In the genomic region with DNA sequence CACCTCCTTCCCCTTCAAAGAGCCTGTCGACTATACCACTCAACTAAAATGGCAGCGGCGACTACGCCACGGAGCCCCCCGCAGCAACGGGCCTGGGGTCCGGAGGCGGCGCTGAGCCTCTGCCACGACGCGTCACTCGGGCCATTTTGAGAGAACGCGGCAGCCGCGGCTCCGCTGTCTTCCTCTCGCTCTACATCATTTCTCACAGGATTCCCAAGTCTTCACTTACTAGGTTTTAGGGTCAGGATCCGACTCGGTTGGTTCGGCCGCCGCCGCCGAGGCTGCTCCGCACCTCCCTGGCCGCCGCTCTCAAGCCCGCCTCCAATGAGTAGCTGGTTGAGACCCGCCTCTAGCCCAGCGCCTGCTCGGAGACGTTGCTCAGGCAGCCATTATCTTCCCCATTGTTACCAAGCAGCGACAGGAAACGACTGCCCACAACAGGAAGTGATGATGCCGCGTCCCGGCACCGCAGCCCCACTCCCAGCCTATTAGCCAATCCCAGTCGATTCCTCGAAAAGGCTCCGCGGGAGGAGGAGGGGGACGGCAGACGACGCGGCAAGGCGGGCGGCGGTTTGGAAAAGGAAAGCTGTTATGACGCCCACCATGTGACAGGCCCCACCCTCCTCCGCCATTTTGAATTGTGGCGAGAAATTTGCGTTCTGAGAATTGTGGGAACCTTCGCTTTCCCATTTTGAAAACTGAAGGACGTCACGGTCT, we compare ENCODE assay signal across 1 cellular context.
TF ChIP-seq lines count a peak whose summit lies in the region.

A gene with protein sequence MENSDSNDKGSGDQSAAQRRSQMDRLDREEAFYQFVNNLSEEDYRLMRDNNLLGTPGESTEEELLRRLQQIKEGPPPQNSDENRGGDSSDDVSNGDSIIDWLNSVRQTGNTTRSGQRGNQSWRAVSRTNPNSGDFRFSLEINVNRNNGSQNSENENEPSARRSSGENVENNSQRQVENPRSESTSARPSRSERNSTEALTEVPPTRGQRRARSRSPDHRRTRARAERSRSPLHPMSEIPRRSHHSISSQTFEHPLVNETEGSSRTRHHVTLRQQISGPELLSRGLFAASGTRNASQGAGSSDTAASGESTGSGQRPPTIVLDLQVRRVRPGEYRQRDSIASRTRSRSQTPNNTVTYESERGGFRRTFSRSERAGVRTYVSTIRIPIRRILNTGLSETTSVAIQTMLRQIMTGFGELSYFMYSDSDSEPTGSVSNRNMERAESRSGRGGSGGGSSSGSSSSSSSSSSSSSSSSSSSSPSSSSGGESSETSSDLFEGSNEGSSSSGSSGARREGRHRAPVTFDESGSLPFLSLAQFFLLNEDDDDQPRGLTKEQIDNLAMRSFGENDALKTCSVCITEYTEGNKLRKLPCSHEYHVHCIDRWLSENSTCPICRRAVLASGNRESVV (minus strand): TSS at position 432 of the 717 bp plus-strand sequence. CDS start 18,647 bp downstream, outside the sequence.

TF ChIP-seq in HepG2, 621 proteins besides CTCF, POLR2A, EP300 and RAD21 (continued from another document and continues in another):
- TF ChIP-seq, protein P1, sequence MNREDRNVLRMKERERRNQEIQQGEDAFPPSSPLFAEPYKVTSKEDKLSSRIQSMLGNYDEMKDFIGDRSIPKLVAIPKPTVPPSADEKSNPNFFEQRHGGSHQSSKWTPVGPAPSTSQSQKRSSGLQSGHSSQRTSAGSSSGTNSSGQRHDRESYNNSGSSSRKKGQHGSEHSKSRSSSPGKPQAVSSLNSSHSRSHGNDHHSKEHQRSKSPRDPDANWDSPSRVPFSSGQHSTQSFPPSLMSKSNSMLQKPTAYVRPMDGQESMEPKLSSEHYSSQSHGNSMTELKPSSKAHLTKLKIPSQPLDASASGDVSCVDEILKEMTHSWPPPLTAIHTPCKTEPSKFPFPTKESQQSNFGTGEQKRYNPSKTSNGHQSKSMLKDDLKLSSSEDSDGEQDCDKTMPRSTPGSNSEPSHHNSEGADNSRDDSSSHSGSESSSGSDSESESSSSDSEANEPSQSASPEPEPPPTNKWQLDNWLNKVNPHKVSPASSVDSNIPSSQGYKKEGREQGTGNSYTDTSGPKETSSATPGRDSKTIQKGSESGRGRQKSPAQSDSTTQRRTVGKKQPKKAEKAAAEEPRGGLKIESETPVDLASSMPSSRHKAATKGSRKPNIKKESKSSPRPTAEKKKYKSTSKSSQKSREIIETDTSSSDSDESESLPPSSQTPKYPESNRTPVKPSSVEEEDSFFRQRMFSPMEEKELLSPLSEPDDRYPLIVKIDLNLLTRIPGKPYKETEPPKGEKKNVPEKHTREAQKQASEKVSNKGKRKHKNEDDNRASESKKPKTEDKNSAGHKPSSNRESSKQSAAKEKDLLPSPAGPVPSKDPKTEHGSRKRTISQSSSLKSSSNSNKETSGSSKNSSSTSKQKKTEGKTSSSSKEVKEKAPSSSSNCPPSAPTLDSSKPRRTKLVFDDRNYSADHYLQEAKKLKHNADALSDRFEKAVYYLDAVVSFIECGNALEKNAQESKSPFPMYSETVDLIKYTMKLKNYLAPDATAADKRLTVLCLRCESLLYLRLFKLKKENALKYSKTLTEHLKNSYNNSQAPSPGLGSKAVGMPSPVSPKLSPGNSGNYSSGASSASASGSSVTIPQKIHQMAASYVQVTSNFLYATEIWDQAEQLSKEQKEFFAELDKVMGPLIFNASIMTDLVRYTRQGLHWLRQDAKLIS (CRISPR knock-in tag; IDR thresholded peaks at IDR 0.05), result no peak
- TF ChIP-seq SIN3A (IDR thresholded peaks at IDR 0.05; ENCODE audit: borderline replicate concordance, low read depth, low read length) (peak; percentile 23; the same call in 1 of the 2 replicates), ISX (CRISPR knock-in tag; conservative IDR thresholded peaks at IDR 0.05) (no peak), MIER2 (CRISPR knock-in tag; IDR thresholded peaks at IDR 0.05) (no peak), MYNN (CRISPR knock-in tag; IDR thresholded peaks at IDR 0.05; ENCODE audit: low read depth) (no peak), NR2C2 (CRISPR knock-in tag; IDR thresholded peaks at IDR 0.05; ENCODE audit: borderline replicate concordance) (no peak), ZBTB7B (CRISPR knock-in tag; IDR thresholded peaks at IDR 0.05) (no peak), KDM2A (CRISPR knock-in tag; IDR thresholded peaks at IDR 0.05; ENCODE audit: borderline replicate concordance, low read depth) (peak; percentile 64; the same call in 1 of the 2 replicates), PCBP1 (IDR thresholded peaks at IDR 0.05; ENCODE audit: borderline replicate concordance, low read depth, low read length) (no peak), ZC3H4 (CRISPR knock-in tag; IDR thresholded peaks at IDR 0.05; ENCODE audit: borderline replicate concordance) (no peak), ADNP (CRISPR knock-in tag; IDR thresholded peaks at IDR 0.05) (no peak), ZNF652 (CRISPR knock-in tag; IDR thresholded peaks at IDR 0.05; ENCODE audit: borderline replicate concordance, low read depth) (no peak), NFATC3 (CRISPR knock-in tag; IDR thresholded peaks at IDR 0.05) (no peak), NCOA1 (CRISPR knock-in tag; IDR thresholded peaks at IDR 0.05) (no peak), SP4 (CRISPR knock-in tag; IDR thresholded peaks at IDR 0.05) (no peak), RXRA (CRISPR knock-in tag; IDR thresholded peaks at IDR 0.05) (no peak), NBN (conservative IDR thresholded peaks at IDR 0.05) (no peak), BRD4 (CRISPR knock-in tag; IDR thresholded peaks at IDR 0.05) (no peak), ZNF660 (CRISPR knock-in tag; IDR thresholded peaks at IDR 0.05; ENCODE audit: borderline replicate concordance, low read depth) (no peak), ZNF644 (CRISPR knock-in tag; IDR thresholded peaks at IDR 0.05; ENCODE audit: low read depth) (peak; percentile 48; the same call in 1 of the 2 replicates), ZNF674 (CRISPR knock-in tag; IDR thresholded peaks at IDR 0.05; ENCODE audit: low read depth) (no peak), SP2 (CRISPR knock-in tag; IDR thresholded peaks at IDR 0.05) (peak; percentile 70), KLF15 (CRISPR knock-in tag; IDR thresholded peaks at IDR 0.05; ENCODE audit: borderline replicate concordance) (no peak), ZNF225 (CRISPR knock-in tag; IDR thresholded peaks at IDR 0.05) (no peak), ZNF253 (CRISPR knock-in tag; IDR thresholded peaks at IDR 0.05; ENCODE audit: borderline replicate concordance) (no peak), FLYWCH1 (CRISPR knock-in tag; IDR thresholded peaks at IDR 0.05) (no peak), NFIB (CRISPR knock-in tag; IDR thresholded peaks at IDR 0.05; ENCODE audit: borderline replicate concordance) (no peak), RFXANK (CRISPR knock-in tag; IDR thresholded peaks at IDR 0.05) (no peak), HIVEP1 (CRISPR knock-in tag; IDR thresholded peaks at IDR 0.05) (no peak), POLR2AphosphoS5 (IDR thresholded peaks at IDR 0.05; ENCODE audit: low read depth, low read length) (peak; percentile 67), CC2D1A (CRISPR knock-in tag; IDR thresholded peaks at IDR 0.05) (no peak)
- TF ChIP-seq, protein P2, sequence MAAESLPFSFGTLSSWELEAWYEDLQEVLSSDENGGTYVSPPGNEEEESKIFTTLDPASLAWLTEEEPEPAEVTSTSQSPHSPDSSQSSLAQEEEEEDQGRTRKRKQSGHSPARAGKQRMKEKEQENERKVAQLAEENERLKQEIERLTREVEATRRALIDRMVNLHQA (CRISPR knock-in tag; IDR thresholded peaks at IDR 0.05), result no peak
- TF ChIP-seq, protein P3, sequence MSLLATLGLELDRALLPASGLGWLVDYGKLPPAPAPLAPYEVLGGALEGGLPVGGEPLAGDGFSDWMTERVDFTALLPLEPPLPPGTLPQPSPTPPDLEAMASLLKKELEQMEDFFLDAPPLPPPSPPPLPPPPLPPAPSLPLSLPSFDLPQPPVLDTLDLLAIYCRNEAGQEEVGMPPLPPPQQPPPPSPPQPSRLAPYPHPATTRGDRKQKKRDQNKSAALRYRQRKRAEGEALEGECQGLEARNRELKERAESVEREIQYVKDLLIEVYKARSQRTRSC (CRISPR knock-in tag; IDR thresholded peaks at IDR 0.05; ENCODE audit: low read depth), result no peak
- TF ChIP-seq, protein P4, sequence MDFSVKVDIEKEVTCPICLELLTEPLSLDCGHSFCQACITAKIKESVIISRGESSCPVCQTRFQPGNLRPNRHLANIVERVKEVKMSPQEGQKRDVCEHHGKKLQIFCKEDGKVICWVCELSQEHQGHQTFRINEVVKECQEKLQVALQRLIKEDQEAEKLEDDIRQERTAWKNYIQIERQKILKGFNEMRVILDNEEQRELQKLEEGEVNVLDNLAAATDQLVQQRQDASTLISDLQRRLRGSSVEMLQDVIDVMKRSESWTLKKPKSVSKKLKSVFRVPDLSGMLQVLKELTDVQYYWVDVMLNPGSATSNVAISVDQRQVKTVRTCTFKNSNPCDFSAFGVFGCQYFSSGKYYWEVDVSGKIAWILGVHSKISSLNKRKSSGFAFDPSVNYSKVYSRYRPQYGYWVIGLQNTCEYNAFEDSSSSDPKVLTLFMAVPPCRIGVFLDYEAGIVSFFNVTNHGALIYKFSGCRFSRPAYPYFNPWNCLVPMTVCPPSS (IDR thresholded peaks at IDR 0.05), result no peak
- TF ChIP-seq, protein P5, sequence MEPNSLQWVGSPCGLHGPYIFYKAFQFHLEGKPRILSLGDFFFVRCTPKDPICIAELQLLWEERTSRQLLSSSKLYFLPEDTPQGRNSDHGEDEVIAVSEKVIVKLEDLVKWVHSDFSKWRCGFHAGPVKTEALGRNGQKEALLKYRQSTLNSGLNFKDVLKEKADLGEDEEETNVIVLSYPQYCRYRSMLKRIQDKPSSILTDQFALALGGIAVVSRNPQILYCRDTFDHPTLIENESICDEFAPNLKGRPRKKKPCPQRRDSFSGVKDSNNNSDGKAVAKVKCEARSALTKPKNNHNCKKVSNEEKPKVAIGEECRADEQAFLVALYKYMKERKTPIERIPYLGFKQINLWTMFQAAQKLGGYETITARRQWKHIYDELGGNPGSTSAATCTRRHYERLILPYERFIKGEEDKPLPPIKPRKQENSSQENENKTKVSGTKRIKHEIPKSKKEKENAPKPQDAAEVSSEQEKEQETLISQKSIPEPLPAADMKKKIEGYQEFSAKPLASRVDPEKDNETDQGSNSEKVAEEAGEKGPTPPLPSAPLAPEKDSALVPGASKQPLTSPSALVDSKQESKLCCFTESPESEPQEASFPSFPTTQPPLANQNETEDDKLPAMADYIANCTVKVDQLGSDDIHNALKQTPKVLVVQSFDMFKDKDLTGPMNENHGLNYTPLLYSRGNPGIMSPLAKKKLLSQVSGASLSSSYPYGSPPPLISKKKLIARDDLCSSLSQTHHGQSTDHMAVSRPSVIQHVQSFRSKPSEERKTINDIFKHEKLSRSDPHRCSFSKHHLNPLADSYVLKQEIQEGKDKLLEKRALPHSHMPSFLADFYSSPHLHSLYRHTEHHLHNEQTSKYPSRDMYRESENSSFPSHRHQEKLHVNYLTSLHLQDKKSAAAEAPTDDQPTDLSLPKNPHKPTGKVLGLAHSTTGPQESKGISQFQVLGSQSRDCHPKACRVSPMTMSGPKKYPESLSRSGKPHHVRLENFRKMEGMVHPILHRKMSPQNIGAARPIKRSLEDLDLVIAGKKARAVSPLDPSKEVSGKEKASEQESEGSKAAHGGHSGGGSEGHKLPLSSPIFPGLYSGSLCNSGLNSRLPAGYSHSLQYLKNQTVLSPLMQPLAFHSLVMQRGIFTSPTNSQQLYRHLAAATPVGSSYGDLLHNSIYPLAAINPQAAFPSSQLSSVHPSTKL (CRISPR knock-in tag; IDR thresholded peaks at IDR 0.05), result no peak
- TF ChIP-seq, protein P6, sequence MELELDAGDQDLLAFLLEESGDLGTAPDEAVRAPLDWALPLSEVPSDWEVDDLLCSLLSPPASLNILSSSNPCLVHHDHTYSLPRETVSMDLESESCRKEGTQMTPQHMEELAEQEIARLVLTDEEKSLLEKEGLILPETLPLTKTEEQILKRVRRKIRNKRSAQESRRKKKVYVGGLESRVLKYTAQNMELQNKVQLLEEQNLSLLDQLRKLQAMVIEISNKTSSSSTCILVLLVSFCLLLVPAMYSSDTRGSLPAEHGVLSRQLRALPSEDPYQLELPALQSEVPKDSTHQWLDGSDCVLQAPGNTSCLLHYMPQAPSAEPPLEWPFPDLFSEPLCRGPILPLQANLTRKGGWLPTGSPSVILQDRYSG (CRISPR knock-in tag; IDR thresholded peaks at IDR 0.05), result no peak
- TF ChIP-seq, protein P7, sequence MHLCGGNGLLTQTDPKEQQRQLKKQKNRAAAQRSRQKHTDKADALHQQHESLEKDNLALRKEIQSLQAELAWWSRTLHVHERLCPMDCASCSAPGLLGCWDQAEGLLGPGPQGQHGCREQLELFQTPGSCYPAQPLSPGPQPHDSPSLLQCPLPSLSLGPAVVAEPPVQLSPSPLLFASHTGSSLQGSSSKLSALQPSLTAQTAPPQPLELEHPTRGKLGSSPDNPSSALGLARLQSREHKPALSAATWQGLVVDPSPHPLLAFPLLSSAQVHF (CRISPR knock-in tag; IDR thresholded peaks at IDR 0.05), result no peak
- TF ChIP-seq, protein P8, sequence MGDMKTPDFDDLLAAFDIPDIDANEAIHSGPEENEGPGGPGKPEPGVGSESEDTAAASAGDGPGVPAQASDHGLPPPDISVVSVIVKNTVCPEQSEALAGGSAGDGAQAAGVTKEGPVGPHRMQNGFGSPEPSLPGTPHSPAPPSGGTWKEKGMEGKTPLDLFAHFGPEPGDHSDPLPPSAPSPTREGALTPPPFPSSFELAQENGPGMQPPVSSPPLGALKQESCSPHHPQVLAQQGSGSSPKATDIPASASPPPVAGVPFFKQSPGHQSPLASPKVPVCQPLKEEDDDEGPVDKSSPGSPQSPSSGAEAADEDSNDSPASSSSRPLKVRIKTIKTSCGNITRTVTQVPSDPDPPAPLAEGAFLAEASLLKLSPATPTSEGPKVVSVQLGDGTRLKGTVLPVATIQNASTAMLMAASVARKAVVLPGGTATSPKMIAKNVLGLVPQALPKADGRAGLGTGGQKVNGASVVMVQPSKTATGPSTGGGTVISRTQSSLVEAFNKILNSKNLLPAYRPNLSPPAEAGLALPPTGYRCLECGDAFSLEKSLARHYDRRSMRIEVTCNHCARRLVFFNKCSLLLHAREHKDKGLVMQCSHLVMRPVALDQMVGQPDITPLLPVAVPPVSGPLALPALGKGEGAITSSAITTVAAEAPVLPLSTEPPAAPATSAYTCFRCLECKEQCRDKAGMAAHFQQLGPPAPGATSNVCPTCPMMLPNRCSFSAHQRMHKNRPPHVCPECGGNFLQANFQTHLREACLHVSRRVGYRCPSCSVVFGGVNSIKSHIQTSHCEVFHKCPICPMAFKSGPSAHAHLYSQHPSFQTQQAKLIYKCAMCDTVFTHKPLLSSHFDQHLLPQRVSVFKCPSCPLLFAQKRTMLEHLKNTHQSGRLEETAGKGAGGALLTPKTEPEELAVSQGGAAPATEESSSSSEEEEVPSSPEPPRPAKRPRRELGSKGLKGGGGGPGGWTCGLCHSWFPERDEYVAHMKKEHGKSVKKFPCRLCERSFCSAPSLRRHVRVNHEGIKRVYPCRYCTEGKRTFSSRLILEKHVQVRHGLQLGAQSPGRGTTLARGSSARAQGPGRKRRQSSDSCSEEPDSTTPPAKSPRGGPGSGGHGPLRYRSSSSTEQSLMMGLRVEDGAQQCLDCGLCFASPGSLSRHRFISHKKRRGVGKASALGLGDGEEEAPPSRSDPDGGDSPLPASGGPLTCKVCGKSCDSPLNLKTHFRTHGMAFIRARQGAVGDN (CRISPR knock-in tag; IDR thresholded peaks at IDR 0.05), result peak; percentile 84
- TF ChIP-seq, protein P9, sequence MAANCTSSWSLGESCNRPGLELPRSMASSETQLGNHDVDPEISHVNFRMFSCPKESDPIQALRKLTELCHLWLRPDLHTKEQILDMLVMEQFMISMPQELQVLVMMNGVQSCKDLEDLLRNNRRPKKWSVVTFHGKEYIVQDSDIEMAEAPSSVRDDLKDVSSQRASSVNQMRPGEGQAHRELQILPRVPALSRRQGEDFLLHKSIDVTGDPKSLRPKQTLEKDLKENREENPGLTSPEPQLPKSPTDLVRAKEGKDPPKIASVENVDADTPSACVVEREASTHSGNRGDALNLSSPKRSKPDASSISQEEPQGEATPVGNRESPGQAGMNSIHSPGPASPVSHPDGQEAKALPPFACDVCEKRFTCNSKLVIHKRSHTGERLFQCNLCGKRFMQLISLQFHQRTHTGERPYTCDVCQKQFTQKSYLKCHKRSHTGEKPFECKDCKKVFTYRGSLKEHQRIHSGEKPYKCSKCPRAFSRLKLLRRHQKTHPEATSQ (CRISPR knock-in tag; IDR thresholded peaks at IDR 0.05; ENCODE audit: borderline replicate concordance), result no peak
